ENCODE assay signal across 19 cellular contexts in genomic region chr13:65882810-65883209, GRCh38.
DNase-seq lines count a peak whose midpoint lies in the region; ATAC-seq and TF ChIP-seq lines count a peak whose summit lies in the region.
"Had no signal": no experiment of that assay in that cellular context is flagged by ENCODE, and none has a peak within 500 bp of the region (broad histone marks: within the 10 kb centered on the region; RNA-seq: fewer than 3 reads in every experiment).

No MANE protein-coding gene starts in this region.

- no peaks in the 10 kb centered on the region for H3K4me1 Mint-ChIP-seq in progenitor cell of endocrine pancreas (ENCODE audit: low read depth)
- H3K4me1 Mint-ChIP-seq: natural killer cell had no signal

- no peak for ATAC-seq in HG02588 (IDR thresholded peaks at IDR 0.05; ENCODE audit: unreplicated experiment)
- ATAC-seq: natural killer cell had no signal

- no peaks in the 10 kb centered on the region for H3K36me3 Mint-ChIP-seq in progenitor cell of endocrine pancreas (ENCODE audit: insufficient read depth)
- H3K36me3 Mint-ChIP-seq: natural killer cell had no signal

- H3K4me3 Mint-ChIP-seq in progenitor cell of endocrine pancreas (ENCODE audit: low read depth), result no peak overlapping the region
- H3K4me3 Mint-ChIP-seq: natural killer cell had no signal

- no peak overlapping the region for H3K27ac Mint-ChIP-seq in progenitor cell of endocrine pancreas
- H3K27ac Mint-ChIP-seq: natural killer cell had no signal

- peak; percentile 27 for TF ChIP-seq CTCF in fibroblast of mammary gland (conservative IDR thresholded peaks at IDR 0.05; ENCODE audit: control insufficient read depth, insufficient read depth, low read depth, low read length)
- peak; percentile 36 for TF ChIP-seq CTCF in progenitor cell of endocrine pancreas (IDR thresholded peaks at IDR 0.05; ENCODE audit: unreplicated experiment)

- DNase-seq in DMS53 (lab: John Stamatoyannopoulos, UW), result peak; percentile 0
- DNase-seq in DMS53 treated with DMSO at 0.1 percent for 48 hours (lab: John Stamatoyannopoulos, UW; ENCODE audit: unreplicated experiment), result no peak
- DNase-seq in NAMALWA (ENCODE audit: low spot score), result peak; percentile 29
- DNase-seq in fibroblast of mammary gland (ENCODE audit: low read depth), result no peak
- no peak for DNase-seq in progenitor cell of endocrine pancreas (ENCODE audit: low spot score, unreplicated experiment)
- no peak for DNase-seq in NCI-H1105 treated with DMSO at 0.1 percent for 48 hours (lab: John Stamatoyannopoulos, UW)
- DNase-seq in HT-29 (ENCODE audit: low spot score), result no peak
- DNase-seq: activated CD4-positive, alpha-beta T cell treated with anti-CD3 and anti-CD28 coated beads for 4 hours; activated effector memory CD4-positive, alpha-beta T cell treated with Interleukin-2 at 50 U/mL for 16 hours; C1 segment of cervical spinal cord; DMS 273 treated with DMSO at 0.1 percent for 48 hours; islet precursor cell; natural killer cell; NCI-H1092; NCI-H2081; NCI-H446 had no signal

- peaks cover 9% of the 10 kb centered on the region for H3K9me3 Mint-ChIP-seq in progenitor cell of endocrine pancreas (ENCODE audit: low read depth)

- no peaks in the 10 kb centered on the region for H3K27me3 Mint-ChIP-seq in progenitor cell of endocrine pancreas

- H3K4me3 ChIP-seq in fibroblast of mammary gland (ENCODE audit: control insufficient read depth, low read depth, low read length), result no peak overlapping the region
- H3K4me3 ChIP-seq: hepatocyte, prostate gland had no signal

Comparison
In these comparisons a context has a peak if more than half of its experiments do, and no peak if none do; other contexts are left out.
1. DNase-seq: peak in DMS53 (single experiment) and NAMALWA (single experiment); none in DMS53 treated with DMSO at 0.1 percent for 48 hours (single experiment), fibroblast of mammary gland (single experiment), progenitor cell of endocrine pancreas (single experiment), NCI-H1105 treated with DMSO at 0.1 percent for 48 hours (single experiment) and HT-29 (single experiment).